ENCODE assay signal across 1 cellular context in genomic region chr2:171102802-171103201, GRCh38.
TF ChIP-seq lines count a peak whose summit lies in the region.

No MANE protein-coding gene starts in this region.

TF ChIP-seq in SK-N-SH treated with all-trans-retinoic acid at 6 μM for 48 hours, 23 proteins besides CTCF, POLR2A, EP300 and RAD21 (continued from another document):
- TF ChIP-seq POU6F1 (CRISPR knock-in tag; IDR thresholded peaks at IDR 0.05; ENCODE audit: borderline replicate concordance, low read depth) = no peak
- TF ChIP-seq OSR1 (CRISPR knock-in tag; IDR thresholded peaks at IDR 0.05) = no peak
- TF ChIP-seq ARNTL (CRISPR knock-in tag; IDR thresholded peaks at IDR 0.05; ENCODE audit: borderline replicate concordance, low read depth) = no peak
- TF ChIP-seq TCF4 (CRISPR knock-in tag; IDR thresholded peaks at IDR 0.05; ENCODE audit: borderline replicate concordance) = no peak
- no peak for TF ChIP-seq ISL1 (CRISPR knock-in tag; IDR thresholded peaks at IDR 0.05)
- TF ChIP-seq TSHZ2 (CRISPR knock-in tag; IDR thresholded peaks at IDR 0.05) = no peak
- no peak for TF ChIP-seq SNAI2 (CRISPR knock-in tag; IDR thresholded peaks at IDR 0.05)
- TF ChIP-seq ZFP3 (CRISPR knock-in tag; IDR thresholded peaks at IDR 0.05) = no peak
